In the genomic region with DNA sequence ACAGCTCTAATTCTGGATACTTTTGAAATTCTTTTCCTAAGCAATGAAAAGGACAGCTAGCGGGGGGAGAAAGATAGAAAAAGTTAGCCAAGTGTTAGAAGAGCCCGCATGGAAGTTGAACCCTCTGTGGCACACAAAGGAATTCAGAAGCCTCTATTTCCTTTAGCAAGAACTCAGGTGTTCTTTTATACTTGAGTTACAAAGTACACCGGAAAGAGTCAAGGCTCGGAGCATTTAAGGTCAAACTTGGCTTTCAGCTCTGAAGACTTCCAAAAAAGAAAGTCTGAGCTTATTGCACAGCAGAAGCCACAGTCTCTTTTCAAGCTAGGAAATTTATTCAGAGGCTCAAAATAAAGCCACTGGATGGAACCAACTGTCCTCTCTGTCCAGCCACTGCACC, we compare ENCODE assay signal across 1 cellular context.
TF ChIP-seq lines count a peak whose summit lies in the region.

No MANE protein-coding gene starts in this region.

TF ChIP-seq in GM23338, 12 proteins besides CTCF, POLR2A, EP300 and RAD21 (continued from another document):
- TF ChIP-seq, protein P1, sequence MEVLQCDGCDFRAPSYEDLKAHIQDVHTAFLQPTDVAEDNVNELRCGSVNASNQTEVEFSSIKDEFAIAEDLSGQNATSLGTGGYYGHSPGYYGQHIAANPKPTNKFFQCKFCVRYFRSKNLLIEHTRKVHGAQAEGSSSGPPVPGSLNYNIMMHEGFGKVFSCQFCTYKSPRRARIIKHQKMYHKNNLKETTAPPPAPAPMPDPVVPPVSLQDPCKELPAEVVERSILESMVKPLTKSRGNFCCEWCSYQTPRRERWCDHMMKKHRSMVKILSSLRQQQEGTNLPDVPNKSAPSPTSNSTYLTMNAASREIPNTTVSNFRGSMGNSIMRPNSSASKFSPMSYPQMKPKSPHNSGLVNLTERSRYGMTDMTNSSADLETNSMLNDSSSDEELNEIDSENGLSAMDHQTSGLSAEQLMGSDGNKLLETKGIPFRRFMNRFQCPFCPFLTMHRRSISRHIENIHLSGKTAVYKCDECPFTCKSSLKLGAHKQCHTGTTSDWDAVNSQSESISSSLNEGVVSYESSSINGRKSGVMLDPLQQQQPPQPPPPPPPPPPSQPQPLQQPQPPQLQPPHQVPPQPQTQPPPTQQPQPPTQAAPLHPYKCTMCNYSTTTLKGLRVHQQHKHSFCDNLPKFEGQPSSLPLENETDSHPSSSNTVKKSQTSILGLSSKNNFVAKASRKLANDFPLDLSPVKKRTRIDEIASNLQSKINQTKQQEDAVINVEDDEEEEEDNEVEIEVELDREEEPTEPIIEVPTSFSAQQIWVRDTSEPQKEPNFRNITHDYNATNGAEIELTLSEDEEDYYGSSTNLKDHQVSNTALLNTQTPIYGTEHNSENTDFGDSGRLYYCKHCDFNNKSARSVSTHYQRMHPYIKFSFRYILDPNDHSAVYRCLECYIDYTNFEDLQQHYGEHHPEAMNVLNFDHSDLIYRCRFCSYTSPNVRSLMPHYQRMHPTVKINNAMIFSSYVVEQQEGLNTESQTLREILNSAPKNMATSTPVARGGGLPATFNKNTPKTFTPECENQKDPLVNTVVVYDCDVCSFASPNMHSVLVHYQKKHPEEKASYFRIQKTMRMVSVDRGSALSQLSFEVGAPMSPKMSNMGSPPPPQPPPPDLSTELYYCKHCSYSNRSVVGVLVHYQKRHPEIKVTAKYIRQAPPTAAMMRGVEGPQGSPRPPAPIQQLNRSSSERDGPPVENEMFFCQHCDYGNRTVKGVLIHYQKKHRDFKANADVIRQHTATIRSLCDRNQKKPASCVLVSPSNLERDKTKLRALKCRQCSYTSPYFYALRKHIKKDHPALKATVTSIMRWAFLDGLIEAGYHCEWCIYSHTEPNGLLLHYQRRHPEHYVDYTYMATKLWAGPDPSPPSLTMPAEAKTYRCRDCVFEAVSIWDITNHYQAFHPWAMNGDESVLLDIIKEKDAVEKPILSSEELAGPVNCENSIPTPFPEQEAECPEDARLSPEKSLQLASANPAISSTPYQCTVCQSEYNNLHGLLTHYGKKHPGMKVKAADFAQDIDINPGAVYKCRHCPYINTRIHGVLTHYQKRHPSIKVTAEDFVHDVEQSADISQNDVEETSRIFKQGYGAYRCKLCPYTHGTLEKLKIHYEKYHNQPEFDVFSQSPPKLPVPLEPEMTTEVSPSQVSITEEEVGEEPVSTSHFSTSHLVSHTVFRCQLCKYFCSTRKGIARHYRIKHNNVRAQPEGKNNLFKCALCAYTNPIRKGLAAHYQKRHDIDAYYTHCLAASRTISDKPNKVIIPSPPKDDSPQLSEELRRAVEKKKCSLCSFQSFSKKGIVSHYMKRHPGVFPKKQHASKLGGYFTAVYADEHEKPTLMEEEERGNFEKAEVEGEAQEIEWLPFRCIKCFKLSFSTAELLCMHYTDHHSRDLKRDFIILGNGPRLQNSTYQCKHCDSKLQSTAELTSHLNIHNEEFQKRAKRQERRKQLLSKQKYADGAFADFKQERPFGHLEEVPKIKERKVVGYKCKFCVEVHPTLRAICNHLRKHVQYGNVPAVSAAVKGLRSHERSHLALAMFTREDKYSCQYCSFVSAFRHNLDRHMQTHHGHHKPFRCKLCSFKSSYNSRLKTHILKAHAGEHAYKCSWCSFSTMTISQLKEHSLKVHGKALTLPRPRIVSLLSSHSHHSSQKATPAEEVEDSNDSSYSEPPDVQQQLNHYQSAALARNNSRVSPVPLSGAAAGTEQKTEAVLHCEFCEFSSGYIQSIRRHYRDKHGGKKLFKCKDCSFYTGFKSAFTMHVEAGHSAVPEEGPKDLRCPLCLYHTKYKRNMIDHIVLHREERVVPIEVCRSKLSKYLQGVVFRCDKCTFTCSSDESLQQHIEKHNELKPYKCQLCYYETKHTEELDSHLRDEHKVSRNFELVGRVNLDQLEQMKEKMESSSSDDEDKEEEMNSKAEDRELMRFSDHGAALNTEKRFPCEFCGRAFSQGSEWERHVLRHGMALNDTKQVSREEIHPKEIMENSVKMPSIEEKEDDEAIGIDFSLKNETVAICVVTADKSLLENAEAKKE (CRISPR knock-in tag; IDR thresholded peaks at IDR 0.05) = no peak
- TF ChIP-seq NANOG (IDR thresholded peaks at IDR 0.05; ENCODE audit: borderline replicate concordance) (no peak), POLR2AphosphoS5 (IDR thresholded peaks at IDR 0.05; ENCODE audit: low read depth) (no peak), CREB1 (CRISPR knock-in tag; IDR thresholded peaks at IDR 0.05; ENCODE audit: low read depth) (no peak), EZH2phosphoT487 (IDR thresholded peaks at IDR 0.05; ENCODE audit: unreplicated experiment) (no peak), EZH2 (IDR thresholded peaks at IDR 0.05; ENCODE audit: low read depth, unreplicated experiment) (no peak), ZNF114 (CRISPR knock-in tag; IDR thresholded peaks at IDR 0.05) (no peak)
- TF ChIP-seq, protein P2, sequence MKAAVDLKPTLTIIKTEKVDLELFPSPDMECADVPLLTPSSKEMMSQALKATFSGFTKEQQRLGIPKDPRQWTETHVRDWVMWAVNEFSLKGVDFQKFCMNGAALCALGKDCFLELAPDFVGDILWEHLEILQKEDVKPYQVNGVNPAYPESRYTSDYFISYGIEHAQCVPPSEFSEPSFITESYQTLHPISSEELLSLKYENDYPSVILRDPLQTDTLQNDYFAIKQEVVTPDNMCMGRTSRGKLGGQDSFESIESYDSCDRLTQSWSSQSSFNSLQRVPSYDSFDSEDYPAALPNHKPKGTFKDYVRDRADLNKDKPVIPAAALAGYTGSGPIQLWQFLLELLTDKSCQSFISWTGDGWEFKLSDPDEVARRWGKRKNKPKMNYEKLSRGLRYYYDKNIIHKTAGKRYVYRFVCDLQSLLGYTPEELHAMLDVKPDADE (IDR thresholded peaks at IDR 0.05) = no peak
- TF ChIP-seq, protein P3, sequence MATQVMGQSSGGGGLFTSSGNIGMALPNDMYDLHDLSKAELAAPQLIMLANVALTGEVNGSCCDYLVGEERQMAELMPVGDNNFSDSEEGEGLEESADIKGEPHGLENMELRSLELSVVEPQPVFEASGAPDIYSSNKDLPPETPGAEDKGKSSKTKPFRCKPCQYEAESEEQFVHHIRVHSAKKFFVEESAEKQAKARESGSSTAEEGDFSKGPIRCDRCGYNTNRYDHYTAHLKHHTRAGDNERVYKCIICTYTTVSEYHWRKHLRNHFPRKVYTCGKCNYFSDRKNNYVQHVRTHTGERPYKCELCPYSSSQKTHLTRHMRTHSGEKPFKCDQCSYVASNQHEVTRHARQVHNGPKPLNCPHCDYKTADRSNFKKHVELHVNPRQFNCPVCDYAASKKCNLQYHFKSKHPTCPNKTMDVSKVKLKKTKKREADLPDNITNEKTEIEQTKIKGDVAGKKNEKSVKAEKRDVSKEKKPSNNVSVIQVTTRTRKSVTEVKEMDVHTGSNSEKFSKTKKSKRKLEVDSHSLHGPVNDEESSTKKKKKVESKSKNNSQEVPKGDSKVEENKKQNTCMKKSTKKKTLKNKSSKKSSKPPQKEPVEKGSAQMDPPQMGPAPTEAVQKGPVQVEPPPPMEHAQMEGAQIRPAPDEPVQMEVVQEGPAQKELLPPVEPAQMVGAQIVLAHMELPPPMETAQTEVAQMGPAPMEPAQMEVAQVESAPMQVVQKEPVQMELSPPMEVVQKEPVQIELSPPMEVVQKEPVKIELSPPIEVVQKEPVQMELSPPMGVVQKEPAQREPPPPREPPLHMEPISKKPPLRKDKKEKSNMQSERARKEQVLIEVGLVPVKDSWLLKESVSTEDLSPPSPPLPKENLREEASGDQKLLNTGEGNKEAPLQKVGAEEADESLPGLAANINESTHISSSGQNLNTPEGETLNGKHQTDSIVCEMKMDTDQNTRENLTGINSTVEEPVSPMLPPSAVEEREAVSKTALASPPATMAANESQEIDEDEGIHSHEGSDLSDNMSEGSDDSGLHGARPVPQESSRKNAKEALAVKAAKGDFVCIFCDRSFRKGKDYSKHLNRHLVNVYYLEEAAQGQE (IDR thresholded peaks at IDR 0.05; ENCODE audit: unreplicated experiment) = no peak
